16 cellular contexts compared by ENCODE assay signal in the genomic region with DNA sequence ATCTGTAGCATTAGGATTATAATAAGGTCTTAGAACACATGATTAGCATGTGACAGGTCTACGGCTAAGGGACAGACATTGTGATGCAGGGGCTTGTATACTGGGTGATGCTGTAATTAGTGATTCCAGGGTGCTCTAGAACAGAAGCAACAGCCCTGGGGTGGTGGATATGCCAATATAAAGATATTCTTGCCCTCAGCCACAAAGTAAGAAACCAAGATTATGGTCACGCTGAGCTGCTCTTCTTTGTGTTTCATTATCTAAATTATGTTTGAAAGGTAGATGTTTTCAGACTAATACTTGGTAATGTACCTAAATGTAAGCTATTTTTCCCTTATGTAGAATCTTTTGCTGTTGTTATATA. TPM values are rescaled to one million over a fixed set of nuclear protein-coding genes. Genes with fewer than 3 reads are reported as not detected.
DNase-seq lines count a peak whose midpoint lies in the region; ATAC-seq, FAIRE-seq and TF ChIP-seq lines count a peak whose summit lies in the region.
"Had no signal": no experiment of that assay in that cellular context is flagged by ENCODE, and none has a peak within 500 bp of the region (broad histone marks: within the 10 kb centered on the region; RNA-seq: fewer than 3 reads in every experiment).

No MANE protein-coding gene starts in this region.

- peaks cover 92% of the 10 kb centered on the region for H4K20me1 ChIP-seq in astrocyte (ENCODE audit: insufficient read depth, low read length)

- TF ChIP-seq CTCF in HFFc6 (IDR thresholded peaks at IDR 0.05) (no peak), astrocyte (IDR thresholded peaks at IDR 0.05; ENCODE audit: insufficient read depth, low read depth, low read length) (no peak), progenitor cell of endocrine pancreas (IDR thresholded peaks at IDR 0.05; ENCODE audit: unreplicated experiment) (no peak)

- H2AFZ ChIP-seq in astrocyte (ENCODE audit: low read depth, low read length): no peak overlapping the region

- H3K27ac Mint-ChIP-seq in HFFc6: peak overlapping the region; percentile 62
- peak overlapping the region; percentile 92 for H3K27ac Mint-ChIP-seq in astrocyte (ENCODE audit: unreplicated experiment)
- H3K27ac Mint-ChIP-seq in progenitor cell of endocrine pancreas: peak overlapping the region; percentile 78
- H3K27ac Mint-ChIP-seq: CD14-positive monocyte; CD8-positive, alpha-beta T cell had no signal

- H3K4me1 Mint-ChIP-seq in HFFc6 (ENCODE audit: low read depth): peaks cover 33% of the 10 kb centered on the region
- peaks cover 32% of the 10 kb centered on the region for H3K4me1 Mint-ChIP-seq in astrocyte (ENCODE audit: low read depth, unreplicated experiment)
- peaks cover 2% of the 10 kb centered on the region for H3K4me1 Mint-ChIP-seq in progenitor cell of endocrine pancreas (ENCODE audit: low read depth)
- H3K4me1 Mint-ChIP-seq: CD14-positive monocyte had no signal

- no peak overlapping the region for H3K27ac ChIP-seq in astrocyte (ENCODE audit: low read depth, low read length)
- H3K27ac ChIP-seq: A549 had no signal

- H3K9ac ChIP-seq in astrocyte (ENCODE audit: low read length): no peak overlapping the region

- H3K9me3 Mint-ChIP-seq in HFFc6 (peaks cover 6% of the 10 kb centered on the region), astrocyte (ENCODE audit: unreplicated experiment) (no peaks in the 10 kb centered on the region), progenitor cell of endocrine pancreas (ENCODE audit: low read depth) (no peaks in the 10 kb centered on the region)
- H3K9me3 Mint-ChIP-seq: CD8-positive, alpha-beta T cell had no signal

- H3K27me3 Mint-ChIP-seq in HFFc6 (ENCODE audit: insufficient read depth) (peaks cover 44% of the 10 kb centered on the region), astrocyte (ENCODE audit: low read depth, unreplicated experiment) (no peaks in the 10 kb centered on the region), progenitor cell of endocrine pancreas (no peaks in the 10 kb centered on the region)

- no peaks in the 10 kb centered on the region for H3K27me3 ChIP-seq in astrocyte (ENCODE audit: insufficient read depth, low read length)

- peaks cover 87% of the 10 kb centered on the region for H3K36me3 ChIP-seq in astrocyte (ENCODE audit: insufficient read depth, low read length)

- peaks cover 15% of the 10 kb centered on the region for H3K4me1 ChIP-seq in astrocyte (ENCODE audit: insufficient read depth, low read length)
- H3K4me1 ChIP-seq: A549 had no signal

- DNase-seq in HFFc6: no peak
- no peak for DNase-seq in astrocyte (ENCODE audit: low read depth)
- DNase-seq in left lobe of liver (ENCODE audit: low spot score): no peak
- no peak for DNase-seq in progenitor cell of endocrine pancreas (ENCODE audit: low spot score, unreplicated experiment)
- DNase-seq in stimulated activated naive CD4-positive, alpha-beta T cell (lab: John Stamatoyannopoulos, UW): no peak
- no peak for DNase-seq in superior temporal gyrus (ENCODE audit: extremely low spot score)
- DNase-seq: CD8-positive, alpha-beta T cell; COR-L47; DND-41; GDM1; HCEC 1CT had no signal

- ATAC-seq in left lobe of liver (peak; percentile 4), HG02798 (IDR thresholded peaks at IDR 0.05; ENCODE audit: poor library complexity, unreplicated experiment) (no peak)
- ATAC-seq: A549; CD8-positive, alpha-beta T cell had no signal

- no peaks in the 10 kb centered on the region for H3K9me3 ChIP-seq in astrocyte (ENCODE audit: insufficient read depth, low read depth, low read length)
- H3K9me3 ChIP-seq: A549 had no signal

- H3K36me3 Mint-ChIP-seq in HFFc6 (ENCODE audit: low read depth) (peaks cover 64% of the 10 kb centered on the region), astrocyte (ENCODE audit: low read depth, unreplicated experiment) (peaks cover 24% of the 10 kb centered on the region), progenitor cell of endocrine pancreas (ENCODE audit: insufficient read depth) (peaks cover 62% of the 10 kb centered on the region)
- H3K36me3 Mint-ChIP-seq: CD14-positive monocyte; CD8-positive, alpha-beta T cell had no signal

- H3K79me2 ChIP-seq in astrocyte (ENCODE audit: insufficient read depth, low read length): peaks cover 41% of the 10 kb centered on the region

- peak overlapping the region; percentile 1 for H3K4me2 ChIP-seq in astrocyte (ENCODE audit: low read length)
- H3K4me2 ChIP-seq: A549 had no signal

- H3K4me3 Mint-ChIP-seq in HFFc6 (no peak overlapping the region; the same call in 1 of the 2 replicates), astrocyte (ENCODE audit: unreplicated experiment) (peak overlapping the region; percentile 62), progenitor cell of endocrine pancreas (ENCODE audit: low read depth) (no peak overlapping the region)
- H3K4me3 Mint-ChIP-seq: CD14-positive monocyte; CD8-positive, alpha-beta T cell had no signal

- no peak for FAIRE-seq in astrocyte (lab: Jason Lieb, UNC)
- FAIRE-seq: A549, D721Med, GM12892 had no signal

- no peak overlapping the region for H3K4me3 ChIP-seq in astrocyte (ENCODE audit: insufficient read depth, low read depth, low read length)
- H3K4me3 ChIP-seq: A549 had no signal

RNA-seq across cellular contexts. Expression of gene FN1, which starts 45.3 kb away (rescaled TPM):
- 1,000 to 10,000 TPM; 2,848 to 5,249 (median 2,869) TPM for total RNA-seq in HFFc6 (2021; fragmentation: NEBNext Ultra II Directional; extraction: Animal tissue kit (Norgen Biotek cat#: 25700))
- 17,010 and 22,524 TPM in 2 replicates for total RNA-seq in astrocyte
- 1,295 TPM for total RNA-seq in left lobe of liver
- total RNA-seq in progenitor cell of endocrine pancreas: 2,640 and 2,744 TPM in 2 replicates
- total RNA-seq: CD8-positive, alpha-beta T cell had no signal
